Comparison of ENCODE assay signal across 12 cellular contexts in genomic region chr17:75486951-75487350, GRCh38. TPM values are rescaled to one million over a fixed set of nuclear protein-coding genes. Genes with fewer than 3 reads are reported as not detected.
DNase-seq lines count a peak whose midpoint lies in the region; ATAC-seq, FAIRE-seq and TF ChIP-seq lines count a peak whose summit lies in the region.
"Had no signal": no experiment of that assay in that cellular context is flagged by ENCODE, and none has a peak within 500 bp of the region (broad histone marks: within the 10 kb centered on the region; RNA-seq: fewer than 3 reads in every experiment).

No MANE protein-coding gene starts in this region.

- H3K9me3 Mint-ChIP-seq in CD14-positive monocyte (peaks cover 0 to 2% (median 0%) of the 10 kb centered on the region in 7 donors), neural crest cell (no peaks in the 10 kb centered on the region)
- no peaks in the 10 kb centered on the region for H3K9me3 Mint-ChIP-seq in activated naive CD8-positive, alpha-beta T cell treated with anti-CD3 and anti-CD28 coated beads, Interleukin-2, amount 10 ng/mL, durations not matched to agents 7 days and 5 days

- TF ChIP-seq CTCF in CD14-positive monocyte (IDR thresholded peaks at IDR 0.05) = no peak
- TF ChIP-seq CTCF in neural crest cell (conservative IDR thresholded peaks at IDR 0.05) = no peak

- POLR2A ChIA-PET in activated naive CD8-positive, alpha-beta T cell treated with anti-CD3 and anti-CD28 coated beads, Interleukin-2, amount 10 ng/mL, durations not matched to agents 7 days and 5 days (lab: Charles Lee) = interaction anchor here (0.6 to 4.6 kb wide), 12 partner anchors 10 to 216 kb away, joined by 3 to 27 read pairs (median 5); partner anchors contain the start of genes MIF4GD, TMEM94 and TSEN54

- DNase-seq in CD14-positive monocyte (ENCODE audit: low spot score) (no peak), GM19239 (ENCODE audit: insufficient read length, low spot score) (no peak), neural crest cell (ENCODE audit: low read depth, low spot score) (no peak), NCI-H2196 (lab: John Stamatoyannopoulos, UW; ENCODE audit: unreplicated experiment) (no peak), HUDEP-2 (lab: John Stamatoyannopoulos, UW; ENCODE audit: unreplicated experiment in 76 of 76) (no peak), superior temporal gyrus (ENCODE audit: extremely low spot score) (no peak)
- DNase-seq in activated naive CD8-positive, alpha-beta T cell treated with anti-CD3 and anti-CD28 coated beads, Interleukin-2, amount 10 ng/mL, durations not matched to agents 7 days and 5 days = no peak
- DNase-seq: COR-L47, NCI-H1048, NCI-H524 had no signal

- H3K4me3 Mint-ChIP-seq in CD14-positive monocyte (peak overlapping the region in 1 of 2 donors; percentile 91), neural crest cell (no peak overlapping the region)
- peak overlapping the region; percentile 77 for H3K4me3 Mint-ChIP-seq in activated naive CD8-positive, alpha-beta T cell treated with anti-CD3 and anti-CD28 coated beads, Interleukin-2, amount 10 ng/mL, durations not matched to agents 7 days and 5 days

- H3K27ac Mint-ChIP-seq in CD14-positive monocyte (peak overlapping the region; percentile 86 to 93 (median 91)), neural crest cell (ENCODE audit: unreplicated experiment) (peak overlapping the region; percentile 58)
- peak overlapping the region; percentile 98 for H3K27ac Mint-ChIP-seq in activated naive CD8-positive, alpha-beta T cell treated with anti-CD3 and anti-CD28 coated beads, Interleukin-2, amount 10 ng/mL, durations not matched to agents 7 days and 5 days

- peaks cover 30 to 61% of the 10 kb centered on the region in 2 donors for H3K36me3 Mint-ChIP-seq in CD14-positive monocyte
- H3K36me3 Mint-ChIP-seq in activated naive CD8-positive, alpha-beta T cell treated with anti-CD3 and anti-CD28 coated beads, Interleukin-2, amount 10 ng/mL, durations not matched to agents 7 days and 5 days = peaks cover 18% of the 10 kb centered on the region
- no peaks in the 10 kb centered on the region for H3K36me3 Mint-ChIP-seq in neural crest cell (ENCODE audit: low read depth)

- no peak for ATAC-seq in activated naive CD8-positive, alpha-beta T cell treated with anti-CD3 and anti-CD28 coated beads, Interleukin-2, amount 10 ng/mL, durations not matched to agents 7 days and 5 days (ENCODE audit: low read depth)
- no peak for ATAC-seq in GM19351 (IDR thresholded peaks at IDR 0.05; ENCODE audit: unreplicated experiment)

- intact Hi-C loops in CD14-positive monocyte (cut with micrococcal nuclease) = loop anchor here in 1 of 2 donors (5.0 kb wide), 1 partner anchor 60 kb away; no protein-coding TSS in a partner anchor

- peak; percentile 31 for FAIRE-seq in GM19239 (lab: Jason Lieb, UNC)
- FAIRE-seq: islet of Langerhans had no signal

- H3K4me1 Mint-ChIP-seq in CD14-positive monocyte = peaks cover 33% of the 10 kb centered on the region
- H3K4me1 Mint-ChIP-seq in activated naive CD8-positive, alpha-beta T cell treated with anti-CD3 and anti-CD28 coated beads, Interleukin-2, amount 10 ng/mL, durations not matched to agents 7 days and 5 days = peaks cover 23% of the 10 kb centered on the region
- H3K4me1 Mint-ChIP-seq in neural crest cell = peaks cover 10% of the 10 kb centered on the region

- H3K27me3 Mint-ChIP-seq in CD14-positive monocyte (ENCODE audit: low read depth in 3 of 3) (peaks cover 0 to 4% (median 0%) of the 10 kb centered on the region in 3 donors), neural crest cell (ENCODE audit: low read depth) (no peaks in the 10 kb centered on the region)
- H3K27me3 Mint-ChIP-seq in activated naive CD8-positive, alpha-beta T cell treated with anti-CD3 and anti-CD28 coated beads, Interleukin-2, amount 10 ng/mL, durations not matched to agents 7 days and 5 days = no peaks in the 10 kb centered on the region

RNA-seq across cellular contexts. Expression of gene CASKIN2, which starts 28.4 kb away (rescaled TPM):
- polyA plus RNA-seq in CD14-positive monocyte = not detected
- 1 to 10 TPM in 1 of 2 experiments, under 1 TPM in 1; 0.72 to 2.3 TPM for total RNA-seq in activated naive CD8-positive, alpha-beta T cell treated with anti-CD3 and anti-CD28 coated beads, Interleukin-2, amount 10 ng/mL, durations not matched to agents 7 days and 5 days
- 42.3 and 44.5 TPM in 2 replicates for total RNA-seq in neural crest cell

RNA-seq across cellular contexts. Expression of gene TSEN54, which starts 29.4 kb away (rescaled TPM):
- 10 to 100 TPM; 11.8 to 13.6 TPM for polyA plus RNA-seq in CD14-positive monocyte
- 10 to 100 TPM; 75.2 to 76.0 TPM for total RNA-seq in activated naive CD8-positive, alpha-beta T cell treated with anti-CD3 and anti-CD28 coated beads, Interleukin-2, amount 10 ng/mL, durations not matched to agents 7 days and 5 days
- total RNA-seq in neural crest cell = 48.1 and 49.0 TPM in 2 replicates

RNA-seq across cellular contexts. Expression of gene TMEM94, which starts 30.5 kb away (rescaled TPM):
- polyA plus RNA-seq in CD14-positive monocyte = 1 to 10 TPM; 7.2 to 8.4 TPM
- 100 to 1,000 TPM; 112 to 115 TPM for total RNA-seq in activated naive CD8-positive, alpha-beta T cell treated with anti-CD3 and anti-CD28 coated beads, Interleukin-2, amount 10 ng/mL, durations not matched to agents 7 days and 5 days
- total RNA-seq in neural crest cell = 117 and 131 TPM in 2 replicates

RNA-seq across cellular contexts. Expression of gene LLGL2, which starts 38.5 kb away (rescaled TPM):
- polyA plus RNA-seq in CD14-positive monocyte = 1 to 10 TPM; 4.8 to 7.5 TPM
- 10 to 100 TPM; 36.9 to 37.2 TPM for total RNA-seq in activated naive CD8-positive, alpha-beta T cell treated with anti-CD3 and anti-CD28 coated beads, Interleukin-2, amount 10 ng/mL, durations not matched to agents 7 days and 5 days
- total RNA-seq in neural crest cell = 3.4 and 4.3 TPM in 2 replicates

Comparison
In these comparisons a context has a peak if more than half of its experiments do, and no peak if none do; other contexts are left out.
1. RNA of gene CASKIN2, which starts 28.4 kb away (total RNA-seq): 42.3 to 44.5 TPM in neural crest cell; 0.72 to 2.3 TPM in activated naive CD8-positive, alpha-beta T cell treated with anti-CD3 and anti-CD28 coated beads, Interleukin-2, amount 10 ng/mL, durations not matched to agents 7 days and 5 days; every median in the first group is over 10 times any median in the second.
2. Peak in every context shown above with its lines, with median percentiles within 50 percentile points of each other: H3K27ac Mint-ChIP-seq.